ENCODE assay signal across 31 cellular contexts in the genomic region with DNA sequence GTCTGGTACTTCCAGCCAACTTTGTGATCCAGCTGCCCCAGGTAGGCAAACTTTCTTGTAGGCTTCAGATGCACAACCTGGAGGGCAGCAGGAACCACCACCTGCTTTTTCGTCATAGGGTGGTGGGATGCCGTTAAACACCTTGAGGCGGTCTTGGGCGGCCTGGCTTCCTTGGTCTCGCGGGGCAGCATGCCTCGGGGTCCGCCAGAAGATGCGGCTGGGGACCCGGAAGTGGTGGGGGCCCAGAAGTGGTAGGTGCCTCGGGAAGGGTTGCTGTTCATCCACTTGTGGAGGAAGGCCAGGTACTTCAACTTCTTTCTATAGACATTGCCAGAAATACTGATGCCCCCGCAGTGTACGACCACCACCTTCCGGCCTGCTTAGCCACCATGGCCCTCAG.
"Had no signal": no experiment of that assay in that cellular context is flagged by ENCODE, and none has a peak within 500 bp of the region (broad histone marks: within the 10 kb centered on the region; RNA-seq: fewer than 3 reads in every experiment).

No MANE protein-coding gene starts in this region.

- H3K36me3 Mint-ChIP-seq: natural killer cell treated with Interleukin-12 subunit alpha and Interleukin-12 subunit beta and Interleukin-15 and Interleukin-18, amount 100 ng/mL, for 72 hours; type B pancreatic cell had no signal

- H3K4me3 Mint-ChIP-seq: naive thymus-derived CD8-positive, alpha-beta T cell; natural killer cell treated with Interleukin-12 subunit alpha and Interleukin-12 subunit beta and Interleukin-15 and Interleukin-18, amount 100 ng/mL, for 72 hours; nephron progenitor cell; neural crest cell; stimulated activated memory B cell treated with anti-CD40 and anti-IgM and Interleukin-4, amounts not matched to agents 10 μg/mL and 1 μg/mL and 100 μg/mL, for 72 hours; stimulated activated naive CD8-positive, alpha-beta T cell treated with anti-CD3 and anti-CD28 coated beads, Interleukin-15, amount 100 ng/mL, for 72 hours; type B pancreatic cell had no signal

- H3K4me2 ChIP-seq: smooth muscle cell had no signal

- H3K9me3 Mint-ChIP-seq: naive thymus-derived CD8-positive, alpha-beta T cell; natural killer cell treated with Interleukin-12 subunit alpha and Interleukin-12 subunit beta and Interleukin-15 and Interleukin-18, amount 100 ng/mL, for 72 hours; neural crest cell; stimulated activated memory B cell treated with anti-CD40 and anti-IgM and Interleukin-4, amounts not matched to agents 10 μg/mL and 1 μg/mL and 100 μg/mL, for 72 hours; stimulated activated naive CD8-positive, alpha-beta T cell treated with anti-CD3 and anti-CD28 coated beads, Interleukin-15, amount 100 ng/mL, for 72 hours had no signal

- H3K27ac ChIP-seq: ovary, parathyroid adenoma, psoas muscle, right lobe of liver, sigmoid colon, spleen, suprapubic skin, testis, tibial artery, transverse colon, upper lobe of right lung, uterus had no signal

- H3K9ac ChIP-seq: parathyroid adenoma had no signal

- H3K27me3 Mint-ChIP-seq: naive thymus-derived CD8-positive, alpha-beta T cell; natural killer cell treated with Interleukin-12 subunit alpha and Interleukin-12 subunit beta and Interleukin-15 and Interleukin-18, amount 100 ng/mL, for 72 hours; progenitor cell of endocrine pancreas; stimulated activated memory B cell treated with anti-CD40 and anti-IgM and Interleukin-4, amounts not matched to agents 10 μg/mL and 1 μg/mL and 100 μg/mL, for 72 hours; stimulated activated naive CD8-positive, alpha-beta T cell treated with anti-CD3 and anti-CD28 coated beads, Interleukin-15, amount 100 ng/mL, for 72 hours; type B pancreatic cell had no signal

- H2AFZ ChIP-seq: parathyroid adenoma had no signal

- H3K4me3 ChIP-seq: ovary, psoas muscle, right lobe of liver, sigmoid colon, smooth muscle cell, spleen, suprapubic skin, testis, tibial artery, transverse colon, upper lobe of right lung, uterus had no signal

- H3K4me1 Mint-ChIP-seq: neural crest cell had no signal

- H3K27me3 ChIP-seq: ovary, right lobe of liver, sigmoid colon, spleen, suprapubic skin, testis, tibial artery, transverse colon, upper lobe of right lung, uterus had no signal

- ATAC-seq: naive thymus-derived CD8-positive, alpha-beta T cell; natural killer cell treated with Interleukin-12 subunit alpha and Interleukin-12 subunit beta and Interleukin-15 and Interleukin-18, amount 100 ng/mL, for 72 hours; psoas muscle; right cardiac atrium; right lobe of liver; stimulated activated memory B cell treated with anti-CD40 and anti-IgM and Interleukin-4, amounts not matched to agents 10 μg/mL and 1 μg/mL and 100 μg/mL, for 72 hours; stimulated activated naive CD8-positive, alpha-beta T cell treated with anti-CD3 and anti-CD28 coated beads, Interleukin-15, amount 100 ng/mL, for 72 hours; stimulated activated naive CD8-positive, alpha-beta T cell treated with anti-CD3 and anti-CD28 coated beads, Interleukin-15, Interleukin-2, amounts not matched to agents 100 U/mL and 50 U/mL, for 24 hours; upper lobe of right lung had no signal

- H3K9me3 ChIP-seq: ovary, psoas muscle, right lobe of liver, sigmoid colon, spleen, suprapubic skin, testis, tibial artery, transverse colon, upper lobe of right lung, uterus had no signal

- H3K36me3 ChIP-seq: ovary, right lobe of liver, transverse colon, upper lobe of right lung, uterus had no signal

- H3K4me1 ChIP-seq: parathyroid adenoma, right lobe of liver, testis, tibial artery, upper lobe of right lung, uterus had no signal

- DNase-seq: naive thymus-derived CD8-positive, alpha-beta T cell; nephron progenitor cell; occipital lobe; ovary; psoas muscle; right lobe of liver; sigmoid colon; spleen; stimulated activated CD4-positive, alpha-beta T cell treated with anti-CD3 and anti-CD28 coated beads, Interleukin-12 subunit alpha, Interleukin-12 subunit beta, amount 100 ng/mL, for 4 hours; stimulated activated CD4-positive, alpha-beta T cell treated with anti-CD3 and anti-CD28 coated beads, Interleukin-1b, Interleukin-23, amount 100 ng/mL, for 48 hours; stimulated activated CD4-positive, alpha-beta T cell treated with anti-CD3 and anti-CD28 coated beads, Interleukin-4, amount 100 ng/mL, for 1 hour; stimulated activated CD4-positive, alpha-beta T cell treated with anti-CD3 and anti-CD28 coated beads, Interleukin-4, amount 100 ng/mL, for 4 hours; stimulated activated CD8-positive, alpha-beta memory T cell treated with anti-CD3 and anti-CD28 coated beads, Interleukin-4, amount 100 ng/mL, for 48 hours; stimulated activated naive CD4-positive, alpha-beta T cell; stimulated activated naive CD8-positive, alpha-beta T cell treated with anti-CD3 and anti-CD28 coated beads, Interleukin-15, amount 100 ng/mL, for 72 hours; stimulated activated naive CD8-positive, alpha-beta T cell treated with anti-CD3 and anti-CD28 coated beads, Interleukin-15, Interleukin-2, amounts not matched to agents 100 U/mL and 50 U/mL, for 24 hours; substantia nigra; testis; tibial artery; transverse colon; upper lobe of right lung; uterus had no signal

- H3K79me2 ChIP-seq: parathyroid adenoma had no signal

- H3K27ac Mint-ChIP-seq: natural killer cell treated with Interleukin-12 subunit alpha and Interleukin-12 subunit beta and Interleukin-15 and Interleukin-18, amount 100 ng/mL, for 72 hours; nephron progenitor cell; progenitor cell of endocrine pancreas; stimulated activated memory B cell treated with anti-CD40 and anti-IgM and Interleukin-4, amounts not matched to agents 10 μg/mL and 1 μg/mL and 100 μg/mL, for 72 hours; type B pancreatic cell had no signal
